ENCODE assay signal across 1 cellular context in the genomic region with DNA sequence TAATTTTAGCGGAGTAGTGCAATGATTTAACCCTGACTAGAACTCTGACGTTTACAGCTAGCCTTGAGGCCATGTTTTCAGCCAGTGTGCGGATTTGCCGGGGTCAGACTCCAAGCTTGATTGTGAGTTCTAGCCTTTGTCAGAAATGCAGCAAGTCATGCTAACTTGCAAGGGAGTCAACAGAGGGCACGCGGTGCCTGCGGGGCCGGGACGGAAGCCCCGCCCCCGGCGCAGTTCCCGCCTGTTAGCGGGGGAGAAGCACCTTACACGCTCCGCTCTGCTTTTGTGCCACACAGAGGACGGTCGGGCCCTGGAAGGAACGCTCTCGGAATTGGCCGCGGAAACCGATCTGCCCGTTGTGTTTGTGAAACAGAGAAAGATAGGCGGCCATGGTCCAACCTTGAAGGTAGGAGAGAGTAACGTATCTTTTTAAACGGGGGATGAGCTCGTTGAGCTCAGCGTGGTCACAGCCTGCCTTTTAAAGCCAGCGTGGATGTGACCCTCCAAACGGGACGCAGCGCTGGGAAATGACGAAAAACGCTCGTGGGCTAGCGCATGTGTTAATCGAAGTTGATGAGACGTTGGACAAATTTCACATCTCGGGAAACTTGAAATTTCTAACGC.
TF ChIP-seq lines count a peak whose summit lies in the region.

No MANE protein-coding gene starts in this region.

TF ChIP-seq in A549, 52 proteins besides CTCF, POLR2A, EP300 and RAD21 (continued from another document):
- TF ChIP-seq REST (IDR thresholded peaks at IDR 0.05) (no peak; the same call in 1 of the 2 replicates), MAZ (IDR thresholded peaks at IDR 0.05; ENCODE audit: borderline replicate concordance, low read depth, low read length) (no peak), CBX2 (IDR thresholded peaks at IDR 0.05; ENCODE audit: borderline replicate concordance, low read depth) (no peak), CEBPB (IDR thresholded peaks at IDR 0.05) (no peak), JUN (IDR thresholded peaks at IDR 0.05) (peak; percentile 68 to 82; a peak in 3 of 5 replicates), HEYL (CRISPR knock-in tag; IDR thresholded peaks at IDR 0.05) (no peak; the same call in 1 of the 2 replicates), PHF8 (IDR thresholded peaks at IDR 0.05; ENCODE audit: borderline replicate concordance, low read depth) (peak; percentile 23; the same call in 1 of the 2 replicates), RARB (CRISPR knock-in tag; IDR thresholded peaks at IDR 0.05) (no peak; the same call in 1 of the 2 replicates), EHF (CRISPR knock-in tag; IDR thresholded peaks at IDR 0.05) (no peak; the same call in 1 of the 2 replicates), FOSB (CRISPR knock-in tag; IDR thresholded peaks at IDR 0.05) (no peak; the same call in 1 of the 2 replicates), MAFK (IDR thresholded peaks at IDR 0.05; ENCODE audit: partially characterized antibody) (peak; percentile 92), TFCP2L1 (CRISPR knock-in tag; IDR thresholded peaks at IDR 0.05) (peak; percentile 61), HOXB13 (CRISPR knock-in tag; IDR thresholded peaks at IDR 0.05; ENCODE audit: low read depth) (no peak), NPAS2 (CRISPR knock-in tag; IDR thresholded peaks at IDR 0.05; ENCODE audit: borderline replicate concordance) (no peak), ZNF302 (CRISPR knock-in tag; IDR thresholded peaks at IDR 0.05) (no peak), NR3C1 (IDR thresholded peaks at IDR 0.05) (no peak), CHD4 (IDR thresholded peaks at IDR 0.05; ENCODE audit: borderline replicate concordance) (no peak), ZSCAN20 (CRISPR knock-in tag; IDR thresholded peaks at IDR 0.05) (no peak), ZFP36 (IDR thresholded peaks at IDR 0.05; ENCODE audit: borderline replicate concordance, partially characterized antibody) (no peak), FOSL2 (IDR thresholded peaks at IDR 0.05) (no peak), FOSL2 (CRISPR knock-in tag; IDR thresholded peaks at IDR 0.05) (peak; percentile 27; the same call in 1 of the 2 replicates), RNF2 (IDR thresholded peaks at IDR 0.05; ENCODE audit: borderline replicate concordance, low read depth) (no peak), NFE2L2 (conservative IDR thresholded peaks at IDR 0.05; ENCODE audit: low read length) (peak; percentile 88), HDAC2 (IDR thresholded peaks at IDR 0.05) (no peak)
- TF ChIP-seq, protein P1, sequence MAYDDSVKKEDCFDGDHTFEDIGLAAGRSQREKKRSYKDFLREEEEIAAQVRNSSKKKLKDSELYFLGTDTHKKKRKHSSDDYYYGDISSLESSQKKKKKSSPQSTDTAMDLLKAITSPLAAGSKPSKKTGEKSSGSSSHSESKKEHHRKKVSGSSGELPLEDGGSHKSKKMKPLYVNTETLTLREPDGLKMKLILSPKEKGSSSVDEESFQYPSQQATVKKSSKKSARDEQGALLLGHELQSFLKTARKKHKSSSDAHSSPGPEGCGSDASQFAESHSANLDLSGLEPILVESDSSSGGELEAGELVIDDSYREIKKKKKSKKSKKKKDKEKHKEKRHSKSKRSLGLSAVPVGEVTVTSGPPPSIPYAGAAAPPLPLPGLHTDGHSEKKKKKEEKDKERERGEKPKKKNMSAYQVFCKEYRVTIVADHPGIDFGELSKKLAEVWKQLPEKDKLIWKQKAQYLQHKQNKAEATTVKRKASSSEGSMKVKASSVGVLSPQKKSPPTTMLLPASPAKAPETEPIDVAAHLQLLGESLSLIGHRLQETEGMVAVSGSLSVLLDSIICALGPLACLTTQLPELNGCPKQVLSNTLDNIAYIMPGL (CRISPR knock-in tag; IDR thresholded peaks at IDR 0.05; ENCODE audit: borderline replicate concordance), result 0 out of 2 replicates have a peak, but pooled peaks have one; percentile 3
- TF ChIP-seq, protein P2, sequence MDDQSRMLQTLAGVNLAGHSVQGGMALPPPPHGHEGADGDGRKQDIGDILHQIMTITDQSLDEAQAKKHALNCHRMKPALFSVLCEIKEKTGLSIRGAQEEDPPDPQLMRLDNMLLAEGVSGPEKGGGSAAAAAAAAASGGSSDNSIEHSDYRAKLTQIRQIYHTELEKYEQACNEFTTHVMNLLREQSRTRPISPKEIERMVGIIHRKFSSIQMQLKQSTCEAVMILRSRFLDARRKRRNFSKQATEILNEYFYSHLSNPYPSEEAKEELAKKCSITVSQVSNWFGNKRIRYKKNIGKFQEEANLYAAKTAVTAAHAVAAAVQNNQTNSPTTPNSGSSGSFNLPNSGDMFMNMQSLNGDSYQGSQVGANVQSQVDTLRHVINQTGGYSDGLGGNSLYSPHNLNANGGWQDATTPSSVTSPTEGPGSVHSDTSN (IDR thresholded peaks at IDR 0.05), result no peak
- TF ChIP-seq, protein P3, sequence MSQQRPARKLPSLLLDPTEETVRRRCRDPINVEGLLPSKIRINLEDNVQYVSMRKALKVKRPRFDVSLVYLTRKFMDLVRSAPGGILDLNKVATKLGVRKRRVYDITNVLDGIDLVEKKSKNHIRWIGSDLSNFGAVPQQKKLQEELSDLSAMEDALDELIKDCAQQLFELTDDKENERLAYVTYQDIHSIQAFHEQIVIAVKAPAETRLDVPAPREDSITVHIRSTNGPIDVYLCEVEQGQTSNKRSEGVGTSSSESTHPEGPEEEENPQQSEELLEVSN (IDR thresholded peaks at IDR 0.05; ENCODE audit: borderline replicate concordance, low read depth), result peak; percentile 91
- TF ChIP-seq, protein P4, sequence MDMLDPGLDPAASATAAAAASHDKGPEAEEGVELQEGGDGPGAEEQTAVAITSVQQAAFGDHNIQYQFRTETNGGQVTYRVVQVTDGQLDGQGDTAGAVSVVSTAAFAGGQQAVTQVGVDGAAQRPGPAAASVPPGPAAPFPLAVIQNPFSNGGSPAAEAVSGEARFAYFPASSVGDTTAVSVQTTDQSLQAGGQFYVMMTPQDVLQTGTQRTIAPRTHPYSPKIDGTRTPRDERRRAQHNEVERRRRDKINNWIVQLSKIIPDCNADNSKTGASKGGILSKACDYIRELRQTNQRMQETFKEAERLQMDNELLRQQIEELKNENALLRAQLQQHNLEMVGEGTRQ (IDR thresholded peaks at IDR 0.05), result no peak
- TF ChIP-seq, protein P5, sequence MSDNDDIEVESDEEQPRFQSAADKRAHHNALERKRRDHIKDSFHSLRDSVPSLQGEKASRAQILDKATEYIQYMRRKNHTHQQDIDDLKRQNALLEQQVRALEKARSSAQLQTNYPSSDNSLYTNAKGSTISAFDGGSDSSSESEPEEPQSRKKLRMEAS (IDR thresholded peaks at IDR 0.05), result peak; percentile 98
- TF ChIP-seq, protein P6, sequence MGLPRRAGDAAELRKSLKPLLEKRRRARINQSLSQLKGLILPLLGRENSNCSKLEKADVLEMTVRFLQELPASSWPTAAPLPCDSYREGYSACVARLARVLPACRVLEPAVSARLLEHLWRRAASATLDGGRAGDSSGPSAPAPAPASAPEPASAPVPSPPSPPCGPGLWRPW (IDR thresholded peaks at IDR 0.05), result no peak
